In the genomic region with DNA sequence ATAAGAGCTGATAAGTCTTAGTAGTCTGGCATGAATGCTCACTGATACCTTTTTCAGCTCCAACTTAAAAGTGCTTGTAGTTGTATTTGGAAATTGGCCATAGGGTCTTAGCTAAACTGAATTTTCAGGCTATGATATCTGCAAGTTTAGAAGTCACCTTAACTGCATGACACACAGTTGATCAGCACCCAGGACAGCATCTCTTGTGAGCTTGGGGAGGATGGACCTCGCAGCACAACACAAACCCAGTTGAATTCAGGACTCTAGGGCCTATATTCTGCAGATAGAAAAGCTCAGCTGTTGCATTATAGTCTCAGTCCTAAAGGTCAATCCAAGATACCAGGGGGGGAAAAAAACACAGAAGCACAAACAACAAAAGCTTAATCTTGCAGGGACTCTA, we compare ENCODE assay signal across 2 cellular contexts.
TF ChIP-seq lines count a peak whose summit lies in the region.

No MANE protein-coding gene starts in this region.

TF ChIP-seq in HepG2, 621 proteins besides CTCF, POLR2A, EP300 and RAD21:
- TF ChIP-seq REST (IDR thresholded peaks at IDR 0.05; ENCODE audit: borderline replicate concordance in 1 of 2, low read depth in 1 of 2, low read length in 2 of 2) (peak; percentile 26 to 86), ZFAT (CRISPR knock-in tag; conservative IDR thresholded peaks at IDR 0.05) (no peak), ZNF768 (CRISPR knock-in tag; IDR thresholded peaks at IDR 0.05) (no peak), CSRNP1 (CRISPR knock-in tag; IDR thresholded peaks at IDR 0.05) (no peak), NCOA2 (CRISPR knock-in tag; IDR thresholded peaks at IDR 0.05) (no peak), MIER2 (CRISPR knock-in tag; IDR thresholded peaks at IDR 0.05) (peak; percentile 56; the same call in 1 of the 2 replicates)
- TF ChIP-seq, protein P1, sequence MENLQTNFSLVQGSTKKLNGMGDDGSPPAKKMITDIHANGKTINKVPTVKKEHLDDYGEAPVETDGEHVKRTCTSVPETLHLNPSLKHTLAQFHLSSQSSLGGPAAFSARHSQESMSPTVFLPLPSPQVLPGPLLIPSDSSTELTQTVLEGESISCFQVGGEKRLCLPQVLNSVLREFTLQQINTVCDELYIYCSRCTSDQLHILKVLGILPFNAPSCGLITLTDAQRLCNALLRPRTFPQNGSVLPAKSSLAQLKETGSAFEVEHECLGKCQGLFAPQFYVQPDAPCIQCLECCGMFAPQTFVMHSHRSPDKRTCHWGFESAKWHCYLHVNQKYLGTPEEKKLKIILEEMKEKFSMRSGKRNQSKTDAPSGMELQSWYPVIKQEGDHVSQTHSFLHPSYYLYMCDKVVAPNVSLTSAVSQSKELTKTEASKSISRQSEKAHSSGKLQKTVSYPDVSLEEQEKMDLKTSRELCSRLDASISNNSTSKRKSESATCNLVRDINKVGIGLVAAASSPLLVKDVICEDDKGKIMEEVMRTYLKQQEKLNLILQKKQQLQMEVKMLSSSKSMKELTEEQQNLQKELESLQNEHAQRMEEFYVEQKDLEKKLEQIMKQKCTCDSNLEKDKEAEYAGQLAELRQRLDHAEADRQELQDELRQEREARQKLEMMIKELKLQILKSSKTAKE (CRISPR knock-in tag; IDR thresholded peaks at IDR 0.05; ENCODE audit: borderline replicate concordance) = no peak

TF ChIP-seq in WTC11, 78 proteins besides CTCF, POLR2A, EP300 and RAD21 (continued from another document):
- TF ChIP-seq TEAD4 (CRISPR knock-in tag; IDR thresholded peaks at IDR 0.05) (no peak), RORB (CRISPR knock-in tag; IDR thresholded peaks at IDR 0.05) (no peak), ATF3 (CRISPR knock-in tag; conservative IDR thresholded peaks at IDR 0.05) (no peak), NR2C2 (CRISPR knock-in tag; IDR thresholded peaks at IDR 0.05) (no peak), SMAD4 (CRISPR knock-in tag; IDR thresholded peaks at IDR 0.05) (no peak), SOX15 (CRISPR knock-in tag; IDR thresholded peaks at IDR 0.05) (no peak), PRRX2 (CRISPR knock-in tag; IDR thresholded peaks at IDR 0.05) (no peak)
- TF ChIP-seq, protein P2, sequence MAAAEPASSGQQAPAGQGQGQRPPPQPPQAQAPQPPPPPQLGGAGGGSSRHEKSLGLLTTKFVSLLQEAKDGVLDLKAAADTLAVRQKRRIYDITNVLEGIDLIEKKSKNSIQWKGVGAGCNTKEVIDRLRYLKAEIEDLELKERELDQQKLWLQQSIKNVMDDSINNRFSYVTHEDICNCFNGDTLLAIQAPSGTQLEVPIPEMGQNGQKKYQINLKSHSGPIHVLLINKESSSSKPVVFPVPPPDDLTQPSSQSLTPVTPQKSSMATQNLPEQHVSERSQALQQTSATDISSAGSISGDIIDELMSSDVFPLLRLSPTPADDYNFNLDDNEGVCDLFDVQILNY (CRISPR knock-in tag; IDR thresholded peaks at IDR 0.05) = no peak
